ENCODE assay signal across 6 cellular contexts in genomic region chr6:141641951-141642350, GRCh38.
"Had no signal": no experiment of that assay in that cellular context is flagged by ENCODE, and none has a peak within 500 bp of the region (broad histone marks: within the 10 kb centered on the region; RNA-seq: fewer than 3 reads in every experiment).

No MANE protein-coding gene starts in this region.

- DNase-seq: GOT3, H7, IMR-90, KG1 had no signal

- H3K9me3 ChIP-seq: HAP-1 had no signal

- H3K4me3 ChIP-seq: HAP-1, K562 had no signal

- H3K36me3 ChIP-seq: HAP-1 had no signal

- H3K4me1 ChIP-seq: HAP-1 had no signal

- ATAC-seq: K562 had no signal
